Comparison of ENCODE assay signal across 1 cellular context in genomic region chr9:129080608-129081387, GRCh38.
A peak's percentile ranks its signal among the peaks of the same experiment; 100 is the strongest.
TF ChIP-seq lines count a peak whose summit lies in the region.

A gene with protein sequence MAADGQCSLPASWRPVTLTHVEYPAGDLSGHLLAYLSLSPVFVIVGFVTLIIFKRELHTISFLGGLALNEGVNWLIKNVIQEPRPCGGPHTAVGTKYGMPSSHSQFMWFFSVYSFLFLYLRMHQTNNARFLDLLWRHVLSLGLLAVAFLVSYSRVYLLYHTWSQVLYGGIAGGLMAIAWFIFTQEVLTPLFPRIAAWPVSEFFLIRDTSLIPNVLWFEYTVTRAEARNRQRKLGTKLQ (plus strand): TSS chr9:129081111. CDS start chr9:129081132, 21 bp downstream.

TF ChIP-seq in HepG2, 621 proteins besides CTCF, POLR2A, EP300 and RAD21 (continued from another document and continues in another):
- TF ChIP-seq FOXO4 (CRISPR knock-in tag; conservative IDR thresholded peaks at IDR 0.05) (no peak), ZSCAN21 (CRISPR knock-in tag; IDR thresholded peaks at IDR 0.05; ENCODE audit: borderline replicate concordance) (no peak), FOXM1 (CRISPR knock-in tag; IDR thresholded peaks at IDR 0.05) (no peak), RELA (CRISPR knock-in tag; IDR thresholded peaks at IDR 0.05) (no peak), MXI1 (IDR thresholded peaks at IDR 0.05; ENCODE audit: borderline replicate concordance, low read depth, low read length) (peak; percentile 56; the same call in 2 of the 3 replicates), ZNF709 (CRISPR knock-in tag; IDR thresholded peaks at IDR 0.05) (no peak), TFE3 (CRISPR knock-in tag; IDR thresholded peaks at IDR 0.05) (no peak), PHB2 (IDR thresholded peaks at IDR 0.05; ENCODE audit: partially characterized antibody) (no peak), REXO4 (CRISPR knock-in tag; IDR thresholded peaks at IDR 0.05; ENCODE audit: borderline replicate concordance) (no peak), ZNF850 (CRISPR knock-in tag; conservative IDR thresholded peaks at IDR 0.05) (no peak), ZNF878 (CRISPR knock-in tag; IDR thresholded peaks at IDR 0.05) (no peak), RFX3 (CRISPR knock-in tag; IDR thresholded peaks at IDR 0.05) (no peak), ZNF230 (CRISPR knock-in tag; IDR thresholded peaks at IDR 0.05) (no peak), TARDBP (CRISPR knock-in tag; IDR thresholded peaks at IDR 0.05) (peak; percentile 68; the same call in 1 of the 2 replicates), ELF3 (CRISPR knock-in tag; IDR thresholded peaks at IDR 0.05) (no peak), TEAD3 (CRISPR knock-in tag; optimal IDR thresholded peaks at IDR 0.05; ENCODE audit: borderline replicate concordance) (peak; percentile 34), ZNF124 (CRISPR knock-in tag; IDR thresholded peaks at IDR 0.05) (no peak), NFATC3 (CRISPR knock-in tag; IDR thresholded peaks at IDR 0.05) (0 out of 2 replicates have a peak, but pooled peaks have one; percentile 49), TMF1 (CRISPR knock-in tag; IDR thresholded peaks at IDR 0.05; ENCODE audit: low read depth) (0 out of 2 replicates have a peak, but pooled peaks have one; percentile 15), ATF3 (CRISPR knock-in tag; IDR thresholded peaks at IDR 0.05) (no peak), ZNF275 (CRISPR knock-in tag; IDR thresholded peaks at IDR 0.05; ENCODE audit: borderline replicate concordance) (no peak), SNAPC2 (CRISPR knock-in tag; IDR thresholded peaks at IDR 0.05) (peak; percentile 44; the same call in 1 of the 2 replicates), ZNF598 (CRISPR knock-in tag; IDR thresholded peaks at IDR 0.05; ENCODE audit: borderline replicate concordance) (no peak), AGO1 (IDR thresholded peaks at IDR 0.05; ENCODE audit: low read depth, low read length, poor library complexity, severe bottlenecking) (no peak), ZNF160 (CRISPR knock-in tag; IDR thresholded peaks at IDR 0.05) (no peak), EZH2 (conservative IDR thresholded peaks at IDR 0.05; ENCODE audit: low read depth, low read length) (no peak), ZNF513 (CRISPR knock-in tag; conservative IDR thresholded peaks at IDR 0.05) (no peak), CC2D1A (CRISPR knock-in tag; IDR thresholded peaks at IDR 0.05) (no peak), ZNF451 (CRISPR knock-in tag; IDR thresholded peaks at IDR 0.05) (no peak), TEAD2 (CRISPR knock-in tag; IDR thresholded peaks at IDR 0.05) (no peak), TRIM22 (IDR thresholded peaks at IDR 0.05) (no peak), GLI4 (CRISPR knock-in tag; IDR thresholded peaks at IDR 0.05; ENCODE audit: borderline replicate concordance) (no peak), ZNF253 (CRISPR knock-in tag; IDR thresholded peaks at IDR 0.05; ENCODE audit: borderline replicate concordance) (no peak), SPEN (CRISPR knock-in tag; IDR thresholded peaks at IDR 0.05; ENCODE audit: low read depth) (no peak), CHD4 (IDR thresholded peaks at IDR 0.05; ENCODE audit: borderline replicate concordance, low read length) (no peak), ONECUT2 (CRISPR knock-in tag; IDR thresholded peaks at IDR 0.05) (no peak), ATF1 (CRISPR knock-in tag; IDR thresholded peaks at IDR 0.05) (peak; percentile 64), ZBTB21 (CRISPR knock-in tag; IDR thresholded peaks at IDR 0.05) (no peak), ZNF329 (CRISPR knock-in tag; IDR thresholded peaks at IDR 0.05; ENCODE audit: low read depth) (no peak), TP53 (CRISPR knock-in tag; conservative IDR thresholded peaks at IDR 0.05) (no peak), ZNF788 (CRISPR knock-in tag; IDR thresholded peaks at IDR 0.05; ENCODE audit: borderline replicate concordance) (peak; percentile 14; the same call in 1 of the 2 replicates), RBFOX2 (IDR thresholded peaks at IDR 0.05; ENCODE audit: low read depth, low read length) (peak; percentile 92), ZNF446 (CRISPR knock-in tag; IDR thresholded peaks at IDR 0.05) (no peak), CREB1 (IDR thresholded peaks at IDR 0.05) (peak; percentile 79), CREB1 (CRISPR knock-in tag; IDR thresholded peaks at IDR 0.05) (peak; percentile 79), MNT (IDR thresholded peaks at IDR 0.05) (peak; percentile 29; the same call in 1 of the 2 replicates), ZNF792 (CRISPR knock-in tag; IDR thresholded peaks at IDR 0.05) (peak; percentile 53; the same call in 1 of the 2 replicates), ZNF567 (CRISPR knock-in tag; IDR thresholded peaks at IDR 0.05; ENCODE audit: borderline replicate concordance) (no peak; the same call in 1 of the 2 replicates), CSRNP2 (CRISPR knock-in tag; conservative IDR thresholded peaks at IDR 0.05; ENCODE audit: low read depth) (no peak), NCOA5 (CRISPR knock-in tag; IDR thresholded peaks at IDR 0.05) (no peak), SMARCE1 (IDR thresholded peaks at IDR 0.05; ENCODE audit: borderline replicate concordance) (no peak), ZNF557 (CRISPR knock-in tag; IDR thresholded peaks at IDR 0.05) (no peak)
- TF ChIP-seq, protein P1, sequence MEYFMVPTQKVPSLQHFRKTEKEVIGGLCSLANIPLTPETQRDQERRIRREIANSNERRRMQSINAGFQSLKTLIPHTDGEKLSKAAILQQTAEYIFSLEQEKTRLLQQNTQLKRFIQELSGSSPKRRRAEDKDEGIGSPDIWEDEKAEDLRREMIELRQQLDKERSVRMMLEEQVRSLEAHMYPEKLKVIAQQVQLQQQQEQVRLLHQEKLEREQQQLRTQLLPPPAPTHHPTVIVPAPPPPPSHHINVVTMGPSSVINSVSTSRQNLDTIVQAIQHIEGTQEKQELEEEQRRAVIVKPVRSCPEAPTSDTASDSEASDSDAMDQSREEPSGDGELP (IDR thresholded peaks at IDR 0.05; ENCODE audit: borderline replicate concordance, low read depth) = no peak
- TF ChIP-seq, protein P2, sequence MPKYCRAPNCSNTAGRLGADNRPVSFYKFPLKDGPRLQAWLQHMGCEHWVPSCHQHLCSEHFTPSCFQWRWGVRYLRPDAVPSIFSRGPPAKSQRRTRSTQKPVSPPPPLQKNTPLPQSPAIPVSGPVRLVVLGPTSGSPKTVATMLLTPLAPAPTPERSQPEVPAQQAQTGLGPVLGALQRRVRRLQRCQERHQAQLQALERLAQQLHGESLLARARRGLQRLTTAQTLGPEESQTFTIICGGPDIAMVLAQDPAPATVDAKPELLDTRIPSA (CRISPR knock-in tag; IDR thresholded peaks at IDR 0.05; ENCODE audit: borderline replicate concordance) = no peak
- TF ChIP-seq, protein P3, sequence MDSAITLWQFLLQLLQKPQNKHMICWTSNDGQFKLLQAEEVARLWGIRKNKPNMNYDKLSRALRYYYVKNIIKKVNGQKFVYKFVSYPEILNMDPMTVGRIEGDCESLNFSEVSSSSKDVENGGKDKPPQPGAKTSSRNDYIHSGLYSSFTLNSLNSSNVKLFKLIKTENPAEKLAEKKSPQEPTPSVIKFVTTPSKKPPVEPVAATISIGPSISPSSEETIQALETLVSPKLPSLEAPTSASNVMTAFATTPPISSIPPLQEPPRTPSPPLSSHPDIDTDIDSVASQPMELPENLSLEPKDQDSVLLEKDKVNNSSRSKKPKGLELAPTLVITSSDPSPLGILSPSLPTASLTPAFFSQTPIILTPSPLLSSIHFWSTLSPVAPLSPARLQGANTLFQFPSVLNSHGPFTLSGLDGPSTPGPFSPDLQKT (CRISPR knock-in tag; IDR thresholded peaks at IDR 0.05; ENCODE audit: borderline replicate concordance) = no peak
- TF ChIP-seq, protein P4, sequence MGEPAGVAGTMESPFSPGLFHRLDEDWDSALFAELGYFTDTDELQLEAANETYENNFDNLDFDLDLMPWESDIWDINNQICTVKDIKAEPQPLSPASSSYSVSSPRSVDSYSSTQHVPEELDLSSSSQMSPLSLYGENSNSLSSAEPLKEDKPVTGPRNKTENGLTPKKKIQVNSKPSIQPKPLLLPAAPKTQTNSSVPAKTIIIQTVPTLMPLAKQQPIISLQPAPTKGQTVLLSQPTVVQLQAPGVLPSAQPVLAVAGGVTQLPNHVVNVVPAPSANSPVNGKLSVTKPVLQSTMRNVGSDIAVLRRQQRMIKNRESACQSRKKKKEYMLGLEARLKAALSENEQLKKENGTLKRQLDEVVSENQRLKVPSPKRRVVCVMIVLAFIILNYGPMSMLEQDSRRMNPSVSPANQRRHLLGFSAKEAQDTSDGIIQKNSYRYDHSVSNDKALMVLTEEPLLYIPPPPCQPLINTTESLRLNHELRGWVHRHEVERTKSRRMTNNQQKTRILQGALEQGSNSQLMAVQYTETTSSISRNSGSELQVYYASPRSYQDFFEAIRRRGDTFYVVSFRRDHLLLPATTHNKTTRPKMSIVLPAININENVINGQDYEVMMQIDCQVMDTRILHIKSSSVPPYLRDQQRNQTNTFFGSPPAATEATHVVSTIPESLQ (CRISPR knock-in tag; conservative IDR thresholded peaks at IDR 0.05) = no peak
